Comparison of ENCODE assay signal across 8 cellular contexts in the genomic region with DNA sequence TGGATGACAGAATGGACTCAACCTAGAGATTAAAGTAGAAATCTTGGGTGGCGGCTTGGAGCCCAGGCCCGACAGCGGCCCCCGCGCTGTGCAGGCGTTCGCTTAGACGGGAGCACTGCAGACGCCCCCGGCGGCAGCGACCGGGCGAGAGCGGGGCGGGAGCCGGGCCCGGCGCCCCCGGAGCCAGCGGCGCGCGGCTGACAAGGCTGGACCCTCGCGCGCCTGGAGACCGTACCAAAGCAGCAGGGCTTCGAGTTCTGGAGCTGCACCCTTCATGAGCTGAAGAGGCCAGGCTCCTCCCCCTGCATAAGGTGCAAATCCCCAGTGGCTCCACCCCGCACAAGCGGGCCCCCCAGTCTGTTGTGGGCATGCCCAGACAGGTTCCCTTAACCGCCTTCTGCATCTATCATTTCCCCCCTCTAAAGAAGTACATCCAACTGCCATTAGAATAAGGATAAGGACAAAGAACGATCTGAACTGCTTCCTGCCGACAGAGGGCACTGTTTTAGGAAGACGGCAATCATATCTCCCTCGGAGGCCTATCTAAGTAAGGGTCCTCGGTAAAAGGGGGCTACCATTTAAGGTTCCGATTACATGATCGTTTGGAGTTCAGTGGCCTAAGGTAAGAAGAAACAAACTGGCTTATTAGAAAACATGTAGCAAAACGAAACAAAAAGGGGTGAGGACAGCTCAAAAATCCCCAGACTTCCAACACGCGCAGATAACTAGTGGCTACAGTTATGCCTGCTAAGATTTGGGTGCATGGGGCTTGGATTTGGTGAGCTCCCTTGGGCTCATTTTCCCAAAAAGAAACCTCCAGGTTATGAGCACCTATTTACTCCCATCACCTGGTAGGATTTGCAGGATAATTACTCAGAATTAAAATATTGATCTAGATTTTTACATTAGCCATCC.
DNase-seq lines count a peak whose midpoint lies in the region; TF ChIP-seq lines count a peak whose summit lies in the region.

No MANE protein-coding gene starts in this region.

- peak; percentile 37 for DNase-seq in activated T-cell treated with anti-CD3 and anti-CD28 coated beads, Interleukin-2, amount 50 U/mL, for 24 hours
- DNase-seq in activated T-cell treated with anti-CD3 and anti-CD28 coated beads for 4 hours (no peak), NB4 (ENCODE audit: low read depth) (peak; percentile 4), epithelial cell of esophagus (ENCODE audit: low read depth) (peak; percentile 5), NCI-H526 treated with DMSO at 0.1 percent for 48 hours (lab: John Stamatoyannopoulos, UW) (no peak), AG08395 (ENCODE audit: low spot score) (no peak), Kasumi-1 (lab: John Stamatoyannopoulos, UW) (no peak)

- no peaks in the 10 kb centered on the region for H3K36me3 ChIP-seq in skeletal muscle satellite cell (ENCODE audit: insufficient read depth, low read length)

- no peaks in the 10 kb centered on the region for H3K27me3 ChIP-seq in skeletal muscle satellite cell (ENCODE audit: control insufficient read depth, insufficient read depth, low read length)

- peaks cover 4% of the 10 kb centered on the region for H3K9me3 ChIP-seq in skeletal muscle satellite cell (replicated peaks; ENCODE audit: low read length)

- no peaks in the 10 kb centered on the region for H3K4me1 ChIP-seq in skeletal muscle satellite cell (ENCODE audit: control insufficient read depth, insufficient read depth, low read length)

- H3K36me3 Mint-ChIP-seq in activated T-cell treated with anti-CD3 and anti-CD28 coated beads, Interleukin-2, amount 50 U/mL, for 24 hours (ENCODE audit: low read depth) = no peaks in the 10 kb centered on the region

- TF ChIP-seq POLR2A in NB4 (IDR thresholded peaks at IDR 0.05; ENCODE audit: extremely low read depth, insufficient read length) = no peak

- peak overlapping the region; percentile 15 for H3K4me2 ChIP-seq in skeletal muscle satellite cell (ENCODE audit: low read length)

- peaks cover 3% of the 10 kb centered on the region for H3K27me3 Mint-ChIP-seq in activated T-cell treated with anti-CD3 and anti-CD28 coated beads, Interleukin-2, amount 50 U/mL, for 24 hours

- H3K4me3 ChIP-seq in NB4 (ENCODE audit: low read depth, low read length) (no peak overlapping the region), epithelial cell of esophagus (ENCODE audit: low read length) (no peak overlapping the region), skeletal muscle satellite cell (ENCODE audit: low read length) (no peak overlapping the region)

- H3K4me3 Mint-ChIP-seq in activated T-cell treated with anti-CD3 and anti-CD28 coated beads, Interleukin-2, amount 50 U/mL, for 24 hours = peak overlapping the region; percentile 54

- no peak overlapping the region for H3K9ac ChIP-seq in skeletal muscle satellite cell (ENCODE audit: low read depth, low read length)

- peaks cover 6% of the 10 kb centered on the region for H3K4me1 Mint-ChIP-seq in activated T-cell treated with anti-CD3 and anti-CD28 coated beads, Interleukin-2, amount 50 U/mL, for 24 hours (ENCODE audit: low read depth)

- H3K27ac Mint-ChIP-seq in activated T-cell treated with anti-CD3 and anti-CD28 coated beads, Interleukin-2, amount 50 U/mL, for 24 hours = no peak overlapping the region

- peaks cover 2% of the 10 kb centered on the region for H3K9me3 Mint-ChIP-seq in activated T-cell treated with anti-CD3 and anti-CD28 coated beads, Interleukin-2, amount 50 U/mL, for 24 hours

- TF ChIP-seq CTCF in NB4 (IDR thresholded peaks at IDR 0.05; ENCODE audit: low read depth, low read length) = no peak
- peak; percentile 38 for TF ChIP-seq CTCF in epithelial cell of esophagus (IDR thresholded peaks at IDR 0.05; ENCODE audit: insufficient read depth, low read depth, low read length, missing control alignments)

Comparison
In these comparisons a context has a peak if more than half of its experiments do, and no peak if none do; other contexts are left out.
1. DNase-seq: peak in activated T-cell treated with anti-CD3 and anti-CD28 coated beads, Interleukin-2, amount 50 U/mL, for 24 hours (single experiment), NB4 (single experiment) and epithelial cell of esophagus (single experiment); none in activated T-cell treated with anti-CD3 and anti-CD28 coated beads for 4 hours (single experiment), NCI-H526 treated with DMSO at 0.1 percent for 48 hours (single experiment), AG08395 (single experiment) and Kasumi-1 (0 of 2).